ENCODE assay signal across 8 cellular contexts in the genomic region with DNA sequence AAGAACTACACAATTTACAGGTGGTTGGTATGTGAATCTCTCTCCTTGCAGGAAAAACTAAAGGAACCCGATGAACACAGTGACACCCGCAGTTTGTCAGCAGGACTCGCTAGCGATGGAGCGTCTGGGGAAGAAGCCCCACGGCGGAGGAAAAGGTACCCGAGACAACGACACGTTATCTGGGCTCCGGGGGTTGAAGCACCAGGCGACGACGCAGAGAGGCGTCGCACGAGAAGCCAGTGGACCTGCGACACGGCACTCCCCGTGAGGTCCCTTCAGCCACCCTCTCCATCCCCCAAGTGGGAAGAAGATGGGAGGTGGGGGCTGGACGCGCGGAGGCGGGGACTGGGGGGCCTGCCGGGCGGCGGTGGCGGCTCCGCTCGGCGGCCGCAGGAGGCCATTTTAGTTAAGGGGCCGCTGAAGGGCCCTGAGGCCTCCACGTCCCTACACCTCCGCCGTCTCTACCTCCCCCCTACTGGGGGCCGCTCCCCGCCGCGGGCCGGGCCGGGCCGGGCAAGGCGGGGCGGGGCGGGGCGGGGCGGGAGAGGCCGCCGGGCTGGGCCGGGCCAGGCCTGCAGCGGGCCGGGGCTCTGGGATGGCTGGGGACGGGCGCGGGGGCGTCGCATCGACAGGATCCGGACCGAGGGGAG. TPM values are rescaled to one million over a fixed set of nuclear protein-coding genes. Genes with fewer than 3 reads are reported as not detected.
DNase-seq lines count a peak whose midpoint lies in the region; ATAC-seq and TF ChIP-seq lines count a peak whose summit lies in the region.

No MANE protein-coding gene starts in this region.

- H3K27me3 Mint-ChIP-seq in WTC11 (ENCODE audit: low read depth) = peaks cover 20% of the 10 kb centered on the region

- H3K4me3 Mint-ChIP-seq in WTC11 = peak overlapping the region; percentile 99

- POLR2A ChIA-PET in WTC11 (lab: Charles Lee) = no interaction called here

- ATAC-seq in GM21717 (IDR thresholded peaks at IDR 0.05; ENCODE audit: unreplicated experiment) = peak; percentile 52
- peak; percentile 55 for ATAC-seq in WTC11

- no peaks in the 10 kb centered on the region for H3K9me3 Mint-ChIP-seq in WTC11

- H3K4me1 Mint-ChIP-seq in WTC11 = peaks cover 47% of the 10 kb centered on the region

- peak overlapping the region; percentile 74 for H3K27ac ChIP-seq in layer of hippocampus (ENCODE audit: low read depth, low read length)

- H3K36me3 Mint-ChIP-seq in WTC11 = peaks cover 7% of the 10 kb centered on the region; the same call in 1 of the 2 replicates

- CTCF ChIA-PET in WTC11 (lab: Charles Lee) = interaction anchor here (0.9 kb wide), 1 partner anchor 114 kb away, joined by 3 read pairs; no protein-coding TSS in a partner anchor

- H3K27me3 ChIP-seq in layer of hippocampus (ENCODE audit: control insufficient read depth, insufficient read depth, low read length) = no peaks in the 10 kb centered on the region

- H3K27ac Mint-ChIP-seq in WTC11 = peak overlapping the region; percentile 28; the same call in 1 of the 2 replicates

- in situ Hi-C loops in KBM-7 (cut with MboI; ENCODE audit: low pct_unique_long_range_greater_than_20kb, low sequenced_read_pairs) = no loop called here

- no peak for TF ChIP-seq CTCF in WTC11 (IDR thresholded peaks at IDR 0.05)

- DNase-seq in GDM1 (lab: John Stamatoyannopoulos, UW) (peak; percentile 6), KBM-7 (peak; percentile 40), WTC11 (ENCODE audit: low spot score) (peak; percentile 62), cerebellum (ENCODE audit: low spot score) (peak; percentile 40), MV-4-11 (lab: John Stamatoyannopoulos, UW) (no peak)
- peak; percentile 57 to 63 for DNase-seq in stimulated activated CD4-positive, alpha-beta T cell treated with anti-CD3 and anti-CD28 coated beads, Interleukin-2, amount 100 ng/mL, for 24 hours

TF ChIP-seq in WTC11, 78 proteins besides CTCF, POLR2A, EP300 and RAD21:
- TF ChIP-seq TEAD4 (CRISPR knock-in tag; IDR thresholded peaks at IDR 0.05) (no peak), FOXK1 (CRISPR knock-in tag; IDR thresholded peaks at IDR 0.05) (no peak), KAT7 (CRISPR knock-in tag; IDR thresholded peaks at IDR 0.05; ENCODE audit: borderline replicate concordance) (peak; percentile 33; the same call in 1 of the 2 replicates), ZNF396 (CRISPR knock-in tag; IDR thresholded peaks at IDR 0.05; ENCODE audit: borderline replicate concordance) (no peak), CREM (CRISPR knock-in tag; IDR thresholded peaks at IDR 0.05) (peak; percentile 53; the same call in 1 of the 2 replicates), SP1 (CRISPR knock-in tag; conservative IDR thresholded peaks at IDR 0.05) (peak; percentile 59), NFATC4 (CRISPR knock-in tag; IDR thresholded peaks at IDR 0.05) (no peak), NFYB (CRISPR knock-in tag; conservative IDR thresholded peaks at IDR 0.05; ENCODE audit: low read depth) (no peak)
- TF ChIP-seq, protein P1, sequence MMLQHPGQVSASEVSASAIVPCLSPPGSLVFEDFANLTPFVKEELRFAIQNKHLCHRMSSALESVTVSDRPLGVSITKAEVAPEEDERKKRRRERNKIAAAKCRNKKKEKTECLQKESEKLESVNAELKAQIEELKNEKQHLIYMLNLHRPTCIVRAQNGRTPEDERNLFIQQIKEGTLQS (CRISPR knock-in tag; conservative IDR thresholded peaks at IDR 0.05) = no peak
- TF ChIP-seq, protein P2, sequence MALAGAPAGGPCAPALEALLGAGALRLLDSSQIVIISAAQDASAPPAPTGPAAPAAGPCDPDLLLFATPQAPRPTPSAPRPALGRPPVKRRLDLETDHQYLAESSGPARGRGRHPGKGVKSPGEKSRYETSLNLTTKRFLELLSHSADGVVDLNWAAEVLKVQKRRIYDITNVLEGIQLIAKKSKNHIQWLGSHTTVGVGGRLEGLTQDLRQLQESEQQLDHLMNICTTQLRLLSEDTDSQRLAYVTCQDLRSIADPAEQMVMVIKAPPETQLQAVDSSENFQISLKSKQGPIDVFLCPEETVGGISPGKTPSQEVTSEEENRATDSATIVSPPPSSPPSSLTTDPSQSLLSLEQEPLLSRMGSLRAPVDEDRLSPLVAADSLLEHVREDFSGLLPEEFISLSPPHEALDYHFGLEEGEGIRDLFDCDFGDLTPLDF (CRISPR knock-in tag; IDR thresholded peaks at IDR 0.05) = no peak

RNA-seq across cellular contexts. Expression of a gene that starts 0.9 kb away (rescaled TPM):
- total RNA-seq in WTC11 (2021) (60.9 to 65.7 TPM (median 64.5 TPM) in 3 replicates), cerebellum (112 TPM)
